ENCODE assay signal across 25 cellular contexts in the genomic region with DNA sequence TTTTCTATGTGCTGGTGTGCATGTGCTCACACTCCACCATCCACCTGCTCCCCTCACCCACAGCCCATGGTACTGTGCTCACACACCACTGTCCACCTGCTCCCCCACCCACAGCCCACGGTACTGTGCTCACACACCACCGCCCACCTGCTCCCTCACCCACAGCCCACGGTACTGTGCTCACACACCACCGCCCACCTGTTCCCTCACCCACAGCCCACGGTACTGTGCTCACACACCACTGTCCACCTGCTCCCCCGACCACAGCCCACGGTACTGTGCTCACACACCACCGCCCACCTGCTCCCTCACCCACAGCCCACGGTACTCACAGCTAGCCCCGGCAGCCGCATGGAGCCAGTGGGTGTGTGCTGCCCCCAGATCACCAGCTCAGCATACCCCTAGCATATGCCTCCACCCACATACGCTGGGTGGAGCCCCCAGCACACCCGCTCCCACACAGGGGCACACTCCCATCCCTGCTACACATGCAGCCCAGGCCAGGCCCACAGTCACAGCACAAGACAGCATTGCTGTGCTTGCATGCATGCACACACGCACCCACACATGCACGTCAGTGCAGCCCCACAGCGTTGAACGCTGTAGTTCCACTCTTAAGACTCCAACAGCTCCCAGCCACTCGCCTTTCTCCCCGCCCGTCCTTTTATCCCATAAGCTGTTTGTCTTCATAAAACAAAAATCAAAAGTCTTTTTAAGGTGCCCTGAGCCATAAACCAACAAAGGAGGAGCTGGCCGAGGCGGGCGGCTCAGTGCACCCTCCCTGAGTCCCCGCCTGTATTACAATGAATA.
"Had no signal": no experiment of that assay in that cellular context is flagged by ENCODE, and none has a peak within 500 bp of the region (broad histone marks: within the 10 kb centered on the region; RNA-seq: fewer than 3 reads in every experiment).

No MANE protein-coding gene starts in this region.

- H3K4me3 Mint-ChIP-seq: activated T-cell treated with anti-CD3 and anti-CD28 coated beads, Interleukin-2, amount 50 U/mL, for 24 hours; activated T-helper 17 cell treated with anti-CD3 and anti-CD28 coated beads, Interleukin-2, amount 50 U/mL, for 72 hours; dendritic cell treated with granulocyte-macrophage colony-stimulating factor and Interleukin-4, amounts not matched to agents 40 ng/mL and 50 ng/mL, for 4 days; neural progenitor cell had no signal

- H3K27ac Mint-ChIP-seq: activated T-cell treated with anti-CD3 and anti-CD28 coated beads, Interleukin-2, amount 50 U/mL, for 24 hours; activated T-helper 17 cell treated with anti-CD3 and anti-CD28 coated beads, Interleukin-2, amount 50 U/mL, for 72 hours; dendritic cell treated with granulocyte-macrophage colony-stimulating factor and Interleukin-4, amounts not matched to agents 40 ng/mL and 50 ng/mL, for 4 days; neural progenitor cell; progenitor cell of endocrine pancreas had no signal

- H3K27ac ChIP-seq: esophagus muscularis mucosa, foreskin keratinocyte, heart right ventricle, neural progenitor cell, sigmoid colon, suprapubic skin, tibial artery, VCaP had no signal

- ATAC-seq: activated T-helper 17 cell treated with anti-CD3 and anti-CD28 coated beads, Interleukin-2, amount 50 U/mL, for 72 hours; foreskin keratinocyte; heart right ventricle; left lobe of liver had no signal

- H3K36me3 Mint-ChIP-seq: neural progenitor cell had no signal

- H3K4me1 Mint-ChIP-seq: activated T-helper 17 cell treated with anti-CD3 and anti-CD28 coated beads, Interleukin-2, amount 50 U/mL, for 72 hours had no signal

- H2AFZ ChIP-seq: neural progenitor cell had no signal

- H3K9me3 Mint-ChIP-seq: activated T-cell treated with anti-CD3 and anti-CD28 coated beads, Interleukin-2, amount 50 U/mL, for 24 hours; activated T-helper 17 cell treated with anti-CD3 and anti-CD28 coated beads, Interleukin-2, amount 50 U/mL, for 72 hours; dendritic cell treated with granulocyte-macrophage colony-stimulating factor and Interleukin-4, amounts not matched to agents 40 ng/mL and 50 ng/mL, for 4 days; neural progenitor cell had no signal

- H3K36me3 ChIP-seq: esophagus muscularis mucosa, heart right ventricle, neural progenitor cell, sigmoid colon, suprapubic skin, tibial artery had no signal

- H3K4me1 ChIP-seq: esophagus muscularis mucosa, foreskin keratinocyte, heart right ventricle, sigmoid colon, suprapubic skin, tibial artery had no signal

- H3K9me3 ChIP-seq: esophagus muscularis mucosa, heart right ventricle, sigmoid colon, suprapubic skin, tibial artery had no signal

- DNase-seq: activated CD4-positive, alpha-beta T cell treated with anti-CD3 and anti-CD28 coated beads for 4 hours; activated CD4-positive, alpha-beta T cell treated with anti-CD3 and anti-CD28 coated beads, Interleukin-2, amount 50 U/mL, for 4 hours; activated CD8-positive, alpha-beta memory T cell treated with anti-CD3 and anti-CD28 coated beads, Interleukin-2, amount 50 U/mL, for 48 hours; activated gamma-delta T cell treated with Interleukin-2 at 50 U/mL for 16 hours; activated naive CD4-positive, alpha-beta T cell treated with anti-CD3 and anti-CD28 coated beads, Interleukin-2, amount 50 U/mL, for 16 hours; activated T-cell treated with anti-CD3 and anti-CD28 coated beads, Interleukin-2, amount 50 U/mL, for 24 hours; amniotic stem cell; foreskin keratinocyte; heart right ventricle; kidney glomerular epithelial cell; naive B cell; sigmoid colon; small intestine; stimulated activated CD4-positive, alpha-beta T cell treated with anti-CD3 and anti-CD28 coated beads, Interleukin-1b, Interleukin-23, amount 100 ng/mL, for 48 hours; stimulated activated naive CD4-positive, alpha-beta T cell; tibial artery had no signal

- H3K9ac ChIP-seq: neural progenitor cell had no signal

- H3K4me2 ChIP-seq: neural progenitor cell had no signal

- H3K4me3 ChIP-seq: esophagus muscularis mucosa, heart right ventricle, lung, neural progenitor cell, sigmoid colon, suprapubic skin, tibial artery had no signal
